ENCODE assay signal across 10 cellular contexts in the genomic region with DNA sequence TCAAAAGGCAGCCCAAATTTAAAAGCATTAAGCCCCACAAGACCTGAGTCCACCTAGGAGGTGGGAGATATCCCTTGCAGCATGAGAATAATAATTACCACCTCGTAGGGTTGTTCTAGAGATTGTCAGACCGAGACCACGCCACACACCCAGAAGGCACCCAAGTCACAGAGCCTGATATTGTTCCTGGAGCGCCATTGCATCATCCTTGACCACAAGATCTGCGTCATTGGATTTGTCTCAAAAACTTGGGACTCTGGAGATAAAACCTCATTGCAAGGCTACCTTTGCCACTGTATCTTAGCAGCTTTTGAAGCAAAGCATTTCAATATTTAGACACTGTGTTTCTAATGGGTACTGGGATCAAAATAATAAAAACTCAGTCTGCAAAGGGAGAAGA. TPM values are rescaled to one million over a fixed set of nuclear protein-coding genes. Genes with fewer than 3 reads are reported as not detected.
DNase-seq lines count a peak whose midpoint lies in the region; ATAC-seq lines count a peak whose summit lies in the region.
"Had no signal": no experiment of that assay in that cellular context is flagged by ENCODE, and none has a peak within 500 bp of the region (broad histone marks: within the 10 kb centered on the region; RNA-seq: fewer than 3 reads in every experiment).

No MANE protein-coding gene starts in this region.

- H3K36me3 Mint-ChIP-seq in CD4-positive, CD25-positive, alpha-beta regulatory T cell = peaks cover 4% of the 10 kb centered on the region
- no peaks in the 10 kb centered on the region for H3K36me3 Mint-ChIP-seq in activated T-helper 2 cell treated with anti-CD3 and anti-CD28 coated beads, Interferon-gamma antibody, Interleukin-2, Interleukin-4, amounts not matched to agents 10 μg/mL and 5 μg/mL and 100 μg/mL, durations not matched to agents 14 hours and 24 hours and 36 hours (ENCODE audit: low read depth)

- peak overlapping the region; percentile 74 to 84 (median 82) for H3K4me3 Mint-ChIP-seq in CD4-positive, CD25-positive, alpha-beta regulatory T cell
- peak overlapping the region; percentile 70 for H3K4me3 Mint-ChIP-seq in activated T-helper 2 cell treated with anti-CD3 and anti-CD28 coated beads, Interferon-gamma antibody, Interleukin-2, Interleukin-4, amounts not matched to agents 10 μg/mL and 5 μg/mL and 100 μg/mL, durations not matched to agents 14 hours and 24 hours and 36 hours (ENCODE audit: low read depth)

- peaks cover 28% of the 10 kb centered on the region for H3K4me1 ChIP-seq in CD4-positive, CD25-positive, alpha-beta regulatory T cell (ENCODE audit: control insufficient read depth, insufficient read depth, low read length, poor library complexity, severe bottlenecking)
- H3K4me1 ChIP-seq in HUES6 (ENCODE audit: control insufficient read depth, insufficient read depth, low read length) = peaks cover 20% of the 10 kb centered on the region
- H3K4me1 ChIP-seq in mucosa of rectum (ENCODE audit: control insufficient read depth in 2 of 2, insufficient read depth in 2 of 2, low read length in 2 of 2) = peaks cover 17 to 21% of the 10 kb centered on the region in 2 donors

- H3K9me3 ChIP-seq in CD4-positive, CD25-positive, alpha-beta regulatory T cell (ENCODE audit: control insufficient read depth in 2 of 2, low read length in 2 of 2) = no peaks in the 10 kb centered on the region
- peaks cover 4% of the 10 kb centered on the region; the same call in 1 of the 2 replicates for H3K9me3 ChIP-seq in HUES6 (ENCODE audit: control insufficient read depth, insufficient read depth, low read depth, low read length)
- no peaks in the 10 kb centered on the region for H3K9me3 ChIP-seq in mucosa of rectum (ENCODE audit: control insufficient read depth in 2 of 2, low read length in 2 of 2)

- H3K27me3 ChIP-seq in CD4-positive, CD25-positive, alpha-beta regulatory T cell (ENCODE audit: control insufficient read depth, insufficient read depth, low read length) = no peaks in the 10 kb centered on the region
- H3K27me3 ChIP-seq in HUES6 (ENCODE audit: control insufficient read depth, insufficient read depth, low read length) (no peaks in the 10 kb centered on the region), mucosa of rectum (ENCODE audit: control insufficient read depth in 2 of 2, insufficient read depth in 2 of 2, low read length in 2 of 2) (no peaks in the 10 kb centered on the region)

- H3K9ac ChIP-seq in HUES6 (ENCODE audit: low read length) = peak overlapping the region; percentile 58
- H3K9ac ChIP-seq in mucosa of rectum (ENCODE audit: low read depth in 1 of 2, low read length in 2 of 2) = peak overlapping the region; percentile 52 to 86

- intact Hi-C loops in activated T-helper 2 cell treated with anti-CD3 and anti-CD28 coated beads, Interferon-gamma antibody, Interleukin-2, Interleukin-4, amounts not matched to agents 10 μg/mL and 5 μg/mL and 100 μg/mL, durations not matched to agents 14 hours and 24 hours and 36 hours (cut with micrococcal nuclease) = loop anchor here (5.0 kb wide), 1 partner anchor 145 kb away; no protein-coding TSS in a partner anchor

- H3K4me1 Mint-ChIP-seq in CD4-positive, CD25-positive, alpha-beta regulatory T cell = peaks cover 19 to 60% (median 34%) of the 10 kb centered on the region in 4 donors
- peaks cover 49% of the 10 kb centered on the region for H3K4me1 Mint-ChIP-seq in activated T-helper 2 cell treated with anti-CD3 and anti-CD28 coated beads, Interferon-gamma antibody, Interleukin-2, Interleukin-4, amounts not matched to agents 10 μg/mL and 5 μg/mL and 100 μg/mL, durations not matched to agents 14 hours and 24 hours and 36 hours (ENCODE audit: low read depth)

- peaks cover 0 to 2% (median 0%) of the 10 kb centered on the region in 7 donors for H3K9me3 Mint-ChIP-seq in CD4-positive, CD25-positive, alpha-beta regulatory T cell
- peaks cover 6% of the 10 kb centered on the region for H3K9me3 Mint-ChIP-seq in activated T-helper 2 cell treated with anti-CD3 and anti-CD28 coated beads, Interferon-gamma antibody, Interleukin-2, Interleukin-4, amounts not matched to agents 10 μg/mL and 5 μg/mL and 100 μg/mL, durations not matched to agents 14 hours and 24 hours and 36 hours

- peak overlapping the region; percentile 69 for H3K4me3 ChIP-seq in CD4-positive, CD25-positive, alpha-beta regulatory T cell (ENCODE audit: low read depth, low read length)
- H3K4me3 ChIP-seq in HUES6 (ENCODE audit: low read depth, low read length) (no peak overlapping the region; the same call in 1 of the 2 replicates), mucosa of rectum (ENCODE audit: low read length in 2 of 2) (peak overlapping the region; percentile 55 to 65)
- H3K4me3 ChIP-seq: lung had no signal

- H3K27me3 Mint-ChIP-seq in CD4-positive, CD25-positive, alpha-beta regulatory T cell = no peaks in the 10 kb centered on the region
- H3K27me3 Mint-ChIP-seq in activated T-helper 2 cell treated with anti-CD3 and anti-CD28 coated beads, Interferon-gamma antibody, Interleukin-2, Interleukin-4, amounts not matched to agents 10 μg/mL and 5 μg/mL and 100 μg/mL, durations not matched to agents 14 hours and 24 hours and 36 hours (ENCODE audit: low read depth) = no peaks in the 10 kb centered on the region

- no peaks in the 10 kb centered on the region for H3K36me3 ChIP-seq in CD4-positive, CD25-positive, alpha-beta regulatory T cell (ENCODE audit: control insufficient read depth, insufficient read depth, low read length)
- H3K36me3 ChIP-seq in HUES6 (ENCODE audit: control insufficient read depth, insufficient read depth, low read length) = no peaks in the 10 kb centered on the region
- H3K36me3 ChIP-seq in mucosa of rectum (ENCODE audit: control insufficient read depth in 2 of 2, insufficient read depth in 2 of 2, low read length in 2 of 2) = no peaks in the 10 kb centered on the region

- DNase-seq in CD4-positive, CD25-positive, alpha-beta regulatory T cell = no peak
- no peak for DNase-seq in activated T-helper 2 cell treated with anti-CD3 and anti-CD28 coated beads, Interferon-gamma antibody, Interleukin-2, Interleukin-4, amounts not matched to agents 10 μg/mL and 5 μg/mL and 100 μg/mL, durations not matched to agents 14 hours and 24 hours and 36 hours (ENCODE audit: low spot score)
- no peak for DNase-seq in NCI-H2196 (lab: John Stamatoyannopoulos, UW; ENCODE audit: unreplicated experiment)
- no peak for DNase-seq in inferior parietal cortex (ENCODE audit: extremely low spot score)
- no peak for DNase-seq in NCI-H345 (lab: John Stamatoyannopoulos, UW)
- DNase-seq: foreskin fibroblast had no signal

- H3K27ac ChIP-seq in CD4-positive, CD25-positive, alpha-beta regulatory T cell (ENCODE audit: insufficient read depth, low read length, poor library complexity, severe bottlenecking) = peak overlapping the region; percentile 86
- peak overlapping the region; percentile 52; the same call in 1 of the 2 replicates for H3K27ac ChIP-seq in HUES6 (ENCODE audit: low read depth, low read length)
- H3K27ac ChIP-seq in mucosa of rectum (ENCODE audit: low read depth in 2 of 2, low read length in 2 of 2) = peak overlapping the region; percentile 99

- peak overlapping the region; percentile 97 to 98 (median 97) for H3K27ac Mint-ChIP-seq in CD4-positive, CD25-positive, alpha-beta regulatory T cell
- H3K27ac Mint-ChIP-seq in activated T-helper 2 cell treated with anti-CD3 and anti-CD28 coated beads, Interferon-gamma antibody, Interleukin-2, Interleukin-4, amounts not matched to agents 10 μg/mL and 5 μg/mL and 100 μg/mL, durations not matched to agents 14 hours and 24 hours and 36 hours = peak overlapping the region; percentile 93

- no peak for ATAC-seq in CD4-positive, CD25-positive, alpha-beta regulatory T cell (ENCODE audit: low read depth in 2 of 2)
- no peak for ATAC-seq in GM19397 (IDR thresholded peaks at IDR 0.05; ENCODE audit: unreplicated experiment)

RNA-seq across cellular contexts. Expression of gene PPP2R5C, which starts 29.4 kb away (rescaled TPM):
- 650 TPM for total RNA-seq in CD4-positive, CD25-positive, alpha-beta regulatory T cell
- 100 to 1,000 TPM; 244 to 294 (median 270) TPM for polyA plus RNA-seq in CD4-positive, CD25-positive, alpha-beta regulatory T cell
- total RNA-seq in activated T-helper 2 cell treated with anti-CD3 and anti-CD28 coated beads, Interferon-gamma antibody, Interleukin-2, Interleukin-4, amounts not matched to agents 10 μg/mL and 5 μg/mL and 100 μg/mL, durations not matched to agents 14 hours and 24 hours and 36 hours = 170 and 174 TPM in 2 replicates
